ENCODE assay signal across 8 cellular contexts in genomic region chr1:234866007-234866866, GRCh38.
DNase-seq lines count a peak whose midpoint lies in the region; ATAC-seq, FAIRE-seq and TF ChIP-seq lines count a peak whose summit lies in the region.

No MANE protein-coding gene starts in this region.

- no peaks in the 10 kb centered on the region for H3K27me3 Mint-ChIP-seq in activated T-cell treated with anti-CD3 and anti-CD28 coated beads, Interleukin-2, amount 50 U/mL, for 24 hours
- no peaks in the 10 kb centered on the region for H3K27me3 Mint-ChIP-seq in activated CD4-positive, alpha-beta memory T cell treated with anti-CD3 and anti-CD28 coated beads, Interleukin-2, amount 10 ng/mL, durations not matched to agents 7 days and 5 days
- H3K27me3 Mint-ChIP-seq in immature natural killer cell (ENCODE audit: low read depth in 3 of 3): peaks cover 16 to 22% (median 17%) of the 10 kb centered on the region in 3 donors

- H3K4me1 Mint-ChIP-seq in activated T-cell treated with anti-CD3 and anti-CD28 coated beads, Interleukin-2, amount 50 U/mL, for 24 hours (ENCODE audit: low read depth): peaks cover 29% of the 10 kb centered on the region
- H3K4me1 Mint-ChIP-seq in activated CD4-positive, alpha-beta memory T cell treated with anti-CD3 and anti-CD28 coated beads, Interleukin-2, amount 10 ng/mL, durations not matched to agents 7 days and 5 days: peaks cover 21% of the 10 kb centered on the region
- H3K4me1 Mint-ChIP-seq in immature natural killer cell: peaks cover 22 to 23% of the 10 kb centered on the region in 2 donors

- POLR2A ChIA-PET in activated CD4-positive, alpha-beta memory T cell treated with anti-CD3 and anti-CD28 coated beads, Interleukin-2, amount 10 ng/mL, durations not matched to agents 7 days and 5 days (lab: Charles Lee): no interaction called here

- no peak for FAIRE-seq in urothelium cell line (lab: Jason Lieb, UNC)

- H3K27ac Mint-ChIP-seq in activated T-cell treated with anti-CD3 and anti-CD28 coated beads, Interleukin-2, amount 50 U/mL, for 24 hours: peak overlapping the region; percentile 1
- peak overlapping the region; percentile 28 for H3K27ac Mint-ChIP-seq in activated CD4-positive, alpha-beta memory T cell treated with anti-CD3 and anti-CD28 coated beads, Interleukin-2, amount 10 ng/mL, durations not matched to agents 7 days and 5 days
- H3K27ac Mint-ChIP-seq in immature natural killer cell: peak overlapping the region; percentile 80 to 97 (median 94)

- CTCF ChIA-PET in activated CD4-positive, alpha-beta memory T cell treated with anti-CD3 and anti-CD28 coated beads, Interleukin-2, amount 10 ng/mL, durations not matched to agents 7 days and 5 days (lab: Charles Lee): no interaction called here

- ATAC-seq in GM19397 (IDR thresholded peaks at IDR 0.05; ENCODE audit: unreplicated experiment): no peak

- no peaks in the 10 kb centered on the region for H3K36me3 Mint-ChIP-seq in activated T-cell treated with anti-CD3 and anti-CD28 coated beads, Interleukin-2, amount 50 U/mL, for 24 hours (ENCODE audit: low read depth)
- peaks cover 3% of the 10 kb centered on the region for H3K36me3 Mint-ChIP-seq in activated CD4-positive, alpha-beta memory T cell treated with anti-CD3 and anti-CD28 coated beads, Interleukin-2, amount 10 ng/mL, durations not matched to agents 7 days and 5 days (ENCODE audit: low read depth)
- H3K36me3 Mint-ChIP-seq in immature natural killer cell: peaks cover 0 to 3% (median 0%) of the 10 kb centered on the region in 3 donors

- H3K4me3 Mint-ChIP-seq in activated T-cell treated with anti-CD3 and anti-CD28 coated beads, Interleukin-2, amount 50 U/mL, for 24 hours: no peak overlapping the region
- no peak overlapping the region for H3K4me3 Mint-ChIP-seq in activated CD4-positive, alpha-beta memory T cell treated with anti-CD3 and anti-CD28 coated beads, Interleukin-2, amount 10 ng/mL, durations not matched to agents 7 days and 5 days
- H3K4me3 Mint-ChIP-seq in immature natural killer cell: peak overlapping the region; percentile 66 to 82 (median 78)

- TF ChIP-seq CTCF in GM10266 (IDR thresholded peaks at IDR 0.05; ENCODE audit: control insufficient read depth, insufficient read depth, low read depth, missing control alignments): no peak

- DNase-seq in activated T-cell treated with anti-CD3 and anti-CD28 coated beads, Interleukin-2, amount 50 U/mL, for 24 hours: no peak
- DNase-seq in activated T-cell treated with anti-CD3 and anti-CD28 coated beads, Interleukin-2, amount 50 U/mL, for 48 hours: no peak
- DNase-seq in activated CD4-positive, alpha-beta memory T cell treated with anti-CD3 and anti-CD28 coated beads, Interleukin-2, amount 10 ng/mL, durations not matched to agents 7 days and 5 days: no peak
- DNase-seq in immature natural killer cell: peak; percentile 82 to 85 (median 83)
- DNase-seq in urothelium cell line (ENCODE audit: low spot score): peak; percentile 80
- DNase-seq in GM10266 (ENCODE audit: extremely low spot score): no peak
- DNase-seq in middle frontal gyrus (ENCODE audit: extremely low spot score, low spot score): no peak

- peaks cover 3% of the 10 kb centered on the region for H3K9me3 Mint-ChIP-seq in activated T-cell treated with anti-CD3 and anti-CD28 coated beads, Interleukin-2, amount 50 U/mL, for 24 hours
- H3K9me3 Mint-ChIP-seq in activated CD4-positive, alpha-beta memory T cell treated with anti-CD3 and anti-CD28 coated beads, Interleukin-2, amount 10 ng/mL, durations not matched to agents 7 days and 5 days: peaks cover 10% of the 10 kb centered on the region
- H3K9me3 Mint-ChIP-seq in immature natural killer cell: no peaks in the 10 kb centered on the region

Comparison
In these comparisons a context has a peak if more than half of its experiments do, and no peak if none do; other contexts are left out.
1. DNase-seq: peak in immature natural killer cell (3 of 3) and urothelium cell line (single experiment); none in activated T-cell treated with anti-CD3 and anti-CD28 coated beads, Interleukin-2, amount 50 U/mL, for 24 hours (single experiment), activated T-cell treated with anti-CD3 and anti-CD28 coated beads, Interleukin-2, amount 50 U/mL, for 48 hours (0 of 2), activated CD4-positive, alpha-beta memory T cell treated with anti-CD3 and anti-CD28 coated beads, Interleukin-2, amount 10 ng/mL, durations not matched to agents 7 days and 5 days (single experiment), GM10266 (single experiment) and middle frontal gyrus (single experiment).
2. H3K27ac Mint-ChIP-seq: peak in every context shown above with its lines; median percentile 94 in immature natural killer cell; 28 in activated CD4-positive, alpha-beta memory T cell treated with anti-CD3 and anti-CD28 coated beads, Interleukin-2, amount 10 ng/mL, durations not matched to agents 7 days and 5 days; 1 in activated T-cell treated with anti-CD3 and anti-CD28 coated beads, Interleukin-2, amount 50 U/mL, for 24 hours.
3. H3K4me3 Mint-ChIP-seq: peak in immature natural killer cell (5 of 5); none in activated T-cell treated with anti-CD3 and anti-CD28 coated beads, Interleukin-2, amount 50 U/mL, for 24 hours (single experiment) and activated CD4-positive, alpha-beta memory T cell treated with anti-CD3 and anti-CD28 coated beads, Interleukin-2, amount 10 ng/mL, durations not matched to agents 7 days and 5 days (single experiment).